Comparison of ENCODE assay signal across 22 cellular contexts in genomic region chr20:4455301-4455701, GRCh38.
DNase-seq lines count a peak whose midpoint lies in the region; ATAC-seq and TF ChIP-seq lines count a peak whose summit lies in the region.
"Had no signal": no experiment of that assay in that cellular context is flagged by ENCODE, and none has a peak within 500 bp of the region (broad histone marks: within the 10 kb centered on the region; RNA-seq: fewer than 3 reads in every experiment).

No MANE protein-coding gene starts in this region.

- no peak overlapping the region for H3K4me3 Mint-ChIP-seq in MCF 10A (ENCODE audit: unreplicated experiment)
- H3K4me3 Mint-ChIP-seq in activated naive CD8-positive, alpha-beta T cell treated with anti-CD3 and anti-CD28 coated beads for 36 hours = no peak overlapping the region
- H3K4me3 Mint-ChIP-seq: B cell; CD4-positive, CD25-positive, alpha-beta regulatory T cell; HFFc6 had no signal

- H3K36me3 Mint-ChIP-seq in MCF 10A (ENCODE audit: insufficient read depth, unreplicated experiment) = no peaks in the 10 kb centered on the region
- H3K36me3 Mint-ChIP-seq in activated naive CD8-positive, alpha-beta T cell treated with anti-CD3 and anti-CD28 coated beads for 36 hours = no peaks in the 10 kb centered on the region
- H3K36me3 Mint-ChIP-seq: CD4-positive, CD25-positive, alpha-beta regulatory T cell had no signal

- no peaks in the 10 kb centered on the region for H3K27me3 ChIP-seq in breast epithelium
- H3K27me3 ChIP-seq in mammary epithelial cell (ENCODE audit: insufficient read depth, low read length) = no peaks in the 10 kb centered on the region
- no peaks in the 10 kb centered on the region for H3K27me3 ChIP-seq in effector memory CD4-positive, alpha-beta T cell (replicated peaks; ENCODE audit: control insufficient read depth, insufficient read depth, low read length, poor library complexity, severe bottlenecking)
- H3K27me3 ChIP-seq: MG63 had no signal

- no peaks in the 10 kb centered on the region for H3K79me2 ChIP-seq in mammary epithelial cell (ENCODE audit: insufficient read depth, low read length)

- TF ChIP-seq CTCF in MCF 10A (IDR thresholded peaks at IDR 0.05; ENCODE audit: unreplicated experiment) = no peak
- TF ChIP-seq CTCF in breast epithelium (IDR thresholded peaks at IDR 0.05) = no peak
- TF ChIP-seq CTCF in mammary epithelial cell (conservative IDR thresholded peaks at IDR 0.05 in 1 of 2, IDR thresholded peaks at IDR 0.05 in 1 of 2; ENCODE audit: extremely low read depth in 1 of 2, insufficient read depth in 1 of 2, low read depth in 1 of 2, low read length in 2 of 2) = no peak

- intact Hi-C loops in MCF 10A (cut with micrococcal nuclease) (loop anchor here (10.0 kb wide), 1 partner anchor 110 kb away; no protein-coding TSS in a partner anchor), breast epithelium (cut with DNase I; ENCODE audit: low total_unique reads) (no loop called here), mammary epithelial cell (cut with micrococcal nuclease) (loop anchor here (5.0 kb wide), 1 partner anchor 57 kb away; no protein-coding TSS in a partner anchor)

- DNase-seq in MCF 10A (ENCODE audit: unreplicated experiment) (peak; percentile 81), breast epithelium (ENCODE audit: low spot score in 2 of 2) (no peak), mammary epithelial cell (peak; percentile 86), islet precursor cell (peak; percentile 76), NCI-H2081 treated with DMSO at 0.1 percent for 48 hours (lab: John Stamatoyannopoulos, UW) (no peak)
- no peak for DNase-seq in effector memory CD4-positive, alpha-beta T cell
- no peak for DNase-seq in activated naive CD8-positive, alpha-beta T cell treated with anti-CD3 and anti-CD28 coated beads for 36 hours
- DNase-seq: 8988T; CD4-positive, CD25-positive, alpha-beta regulatory T cell; COR-L47; GF-D8; HFFc6; MG63; NCI-H1092 treated with DMSO at 0.1 percent for 48 hours; NCI-H146; NCI-H2081; NCI-H446 treated with DMSO at 0.1 percent for 48 hours; SHP77 treated with DMSO at 0.1 percent for 48 hours had no signal

- H3K9me3 ChIP-seq in breast epithelium (no peaks in the 10 kb centered on the region), mammary epithelial cell (replicated peaks; ENCODE audit: insufficient read depth, low read length) (no peaks in the 10 kb centered on the region)
- H3K9me3 ChIP-seq in effector memory CD4-positive, alpha-beta T cell (ENCODE audit: control insufficient read depth, low read length) = no peaks in the 10 kb centered on the region
- H3K9me3 ChIP-seq: MG63 had no signal

- H2AFZ ChIP-seq in mammary epithelial cell (ENCODE audit: low read depth, low read length) = no peak overlapping the region

- no TSS peak for BruUV-seq in MCF 10A (replicated peaks; lab: Mats Ljungman, UMichigan)
- no TSS peak for BruUV-seq in mammary epithelial cell (replicated peaks; lab: Mats Ljungman, UMichigan)

- no peak for ATAC-seq in GM18907 (IDR thresholded peaks at IDR 0.05; ENCODE audit: unreplicated experiment)
- ATAC-seq: SK-N-SH treated with all-trans-retinoic acid at 6 μM for 48 hours had no signal

- peaks cover 26% of the 10 kb centered on the region for H3K4me1 Mint-ChIP-seq in MCF 10A (ENCODE audit: insufficient read depth, unreplicated experiment)
- H3K4me1 Mint-ChIP-seq in activated naive CD8-positive, alpha-beta T cell treated with anti-CD3 and anti-CD28 coated beads for 36 hours = no peaks in the 10 kb centered on the region
- H3K4me1 Mint-ChIP-seq: B cell; CD4-positive, CD25-positive, alpha-beta regulatory T cell had no signal

- H3K9ac ChIP-seq in mammary epithelial cell (ENCODE audit: insufficient read depth, low read length) = no peak overlapping the region
- H3K9ac ChIP-seq: KMS-11 had no signal

- H3K4me2 ChIP-seq in mammary epithelial cell (ENCODE audit: insufficient read depth, low read depth, low read length) = no peak overlapping the region
- H3K4me2 ChIP-seq: KMS-11 had no signal

- H4K20me1 ChIP-seq in mammary epithelial cell (ENCODE audit: insufficient read depth, low read length) = no peaks in the 10 kb centered on the region

- H3K27ac ChIP-seq in breast epithelium = no peak overlapping the region
- H3K27ac ChIP-seq in mammary epithelial cell (ENCODE audit: insufficient read depth, low read depth, low read length) = peak overlapping the region; percentile 51
- H3K27ac ChIP-seq in effector memory CD4-positive, alpha-beta T cell (ENCODE audit: insufficient read depth, low read length, poor library complexity, severe bottlenecking) = no peak overlapping the region
- H3K27ac ChIP-seq: KMS-11 had no signal

- no peaks in the 10 kb centered on the region for H3K27me3 Mint-ChIP-seq in MCF 10A (ENCODE audit: insufficient read depth, unreplicated experiment)
- peaks cover 6% of the 10 kb centered on the region for H3K27me3 Mint-ChIP-seq in activated naive CD8-positive, alpha-beta T cell treated with anti-CD3 and anti-CD28 coated beads for 36 hours

- WGBS in mammary epithelial cell (ENCODE audit: low coverage, missing lambda C conversion rate) = 43% methylated on average over 1 of the region's 1 CpG

- H3K36me3 ChIP-seq in breast epithelium (no peaks in the 10 kb centered on the region), mammary epithelial cell (ENCODE audit: insufficient read depth, low read length) (no peaks in the 10 kb centered on the region)
- H3K36me3 ChIP-seq in effector memory CD4-positive, alpha-beta T cell (ENCODE audit: control insufficient read depth, insufficient read depth, low read length) = no peaks in the 10 kb centered on the region
- H3K36me3 ChIP-seq: MG63 had no signal

- H3K4me1 ChIP-seq in breast epithelium (no peaks in the 10 kb centered on the region), mammary epithelial cell (ENCODE audit: insufficient read depth, low read length) (peaks cover 64% of the 10 kb centered on the region)
- no peaks in the 10 kb centered on the region for H3K4me1 ChIP-seq in effector memory CD4-positive, alpha-beta T cell (ENCODE audit: control insufficient read depth, insufficient read depth, low read length, poor library complexity, severe bottlenecking)

- in situ Hi-C loops in mammary epithelial cell (cut with MboI; ENCODE audit: low sequenced_read_pairs in 2 of 2) = no loop called here

- H3K4me3 ChIP-seq in breast epithelium = no peak overlapping the region
- no peak overlapping the region for H3K4me3 ChIP-seq in mammary epithelial cell (replicated peaks in 1 of 3; ENCODE audit: insufficient read depth in 1 of 3, low read depth in 2 of 3, low read length in 3 of 3)
- no peak overlapping the region for H3K4me3 ChIP-seq in effector memory CD4-positive, alpha-beta T cell (ENCODE audit: insufficient read depth, low read depth, low read length, poor library complexity, severe bottlenecking)
- H3K4me3 ChIP-seq: MG63 had no signal

- H3K9me3 Mint-ChIP-seq in MCF 10A (ENCODE audit: unreplicated experiment) = no peaks in the 10 kb centered on the region
- peaks cover 6% of the 10 kb centered on the region for H3K9me3 Mint-ChIP-seq in activated naive CD8-positive, alpha-beta T cell treated with anti-CD3 and anti-CD28 coated beads for 36 hours

- POLR2A ChIA-PET in MCF 10A (lab: Yijun Ruan, JAX) = interaction anchor here (0.7 to 1.7 kb wide), 2 partner anchors 10 to 139 kb away, joined by 3 to 5 read pairs; no protein-coding TSS in a partner anchor

- CTCF ChIA-PET in MCF 10A (lab: Yijun Ruan, JAX) = interaction anchor here (1.0 kb wide), 1 partner anchor 13 kb away, joined by 3 read pairs; no protein-coding TSS in a partner anchor
- CTCF ChIA-PET in mammary epithelial cell (lab: Charles Lee; ENCODE audit: low non-redundant PET) = no interaction called here

- H3K27ac Mint-ChIP-seq in MCF 10A (ENCODE audit: low read depth, unreplicated experiment) = no peak overlapping the region
- H3K27ac Mint-ChIP-seq in activated naive CD8-positive, alpha-beta T cell treated with anti-CD3 and anti-CD28 coated beads for 36 hours = no peak overlapping the region
- H3K27ac Mint-ChIP-seq: B cell; CD4-positive, CD25-positive, alpha-beta regulatory T cell; HFFc6 had no signal

- TF ChIP-seq POLR2A in breast epithelium (IDR thresholded peaks at IDR 0.05) = no peak

- dilution Hi-C loops in mammary epithelial cell (cut with HindIII; ENCODE audit: low sequenced_read_pairs) = no loop called here

Comparison
In these comparisons a context has a peak if more than half of its experiments do, and no peak if none do; other contexts are left out.
1. DNase-seq: peak in MCF 10A (single experiment), mammary epithelial cell (single experiment) and islet precursor cell (single experiment); none in breast epithelium (0 of 2), NCI-H2081 treated with DMSO at 0.1 percent for 48 hours (single experiment), effector memory CD4-positive, alpha-beta T cell (0 of 3) and activated naive CD8-positive, alpha-beta T cell treated with anti-CD3 and anti-CD28 coated beads for 36 hours (single experiment).